Comparison of ENCODE assay signal across 15 cellular contexts in the genomic region with DNA sequence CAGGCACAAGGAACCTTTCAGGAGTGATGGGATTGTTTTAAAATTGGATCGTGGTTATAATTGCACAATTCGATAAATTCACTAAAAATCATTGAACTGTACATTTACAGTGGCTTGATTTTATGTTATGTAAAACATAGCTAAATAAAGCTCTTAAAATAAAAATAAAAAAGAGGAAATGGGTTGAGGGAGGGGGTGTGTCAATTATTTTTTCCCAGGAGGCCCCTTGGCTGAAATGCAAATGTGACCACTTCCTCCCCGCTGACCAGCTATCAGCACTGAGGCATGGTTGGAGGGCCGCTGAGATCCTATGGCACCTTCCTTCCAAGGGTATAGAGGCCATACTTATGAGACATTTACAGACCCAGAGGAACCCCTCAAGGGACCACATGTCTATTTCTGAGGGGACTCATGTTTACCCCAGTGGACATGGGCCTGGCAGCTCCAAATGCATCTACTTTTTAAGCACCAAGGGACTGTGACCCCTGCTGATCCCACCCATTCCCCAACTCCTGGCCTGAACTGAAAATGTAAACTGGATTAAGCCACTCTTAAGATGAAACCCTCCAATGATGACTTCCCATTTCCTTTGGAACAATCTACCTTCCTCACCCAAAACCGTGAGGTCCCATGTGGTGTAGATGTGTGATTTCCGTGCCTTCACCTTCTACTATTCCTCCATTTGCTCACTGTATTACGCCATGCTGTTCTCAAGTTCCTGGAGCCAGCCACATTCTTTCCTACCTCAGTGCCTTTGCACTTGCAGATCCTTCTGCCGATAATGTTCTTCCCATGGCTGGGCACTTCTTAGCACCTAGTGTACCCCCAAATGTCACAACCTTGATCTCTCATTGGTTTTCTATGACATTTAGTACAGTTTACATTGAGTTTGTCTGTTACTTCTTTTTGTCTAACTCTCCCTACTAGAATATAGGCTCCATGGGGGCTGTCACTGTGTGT. TPM values are rescaled to one million over a fixed set of nuclear protein-coding genes. Genes with fewer than 3 reads are reported as not detected.
DNase-seq lines count a peak whose midpoint lies in the region; ATAC-seq and TF ChIP-seq lines count a peak whose summit lies in the region.
"Had no signal": no experiment of that assay in that cellular context is flagged by ENCODE, and none has a peak within 500 bp of the region (broad histone marks: within the 10 kb centered on the region; RNA-seq: fewer than 3 reads in every experiment).

No MANE protein-coding gene starts in this region.

- peak overlapping the region; percentile 23; the same call in 1 of the 2 replicates for H4K91ac ChIP-seq in IMR-90 (ENCODE audit: insufficient read depth, low read depth, low read length)

- in situ Hi-C loops in IMR-90 (cut with MboI; ENCODE audit: low sequenced_read_pairs): loop anchor here (25.0 kb wide), 1 partner anchor 1562 kb away; no protein-coding TSS in a partner anchor

- no peak overlapping the region for H3K14ac ChIP-seq in IMR-90 (replicated peaks; ENCODE audit: low read depth, low read length)

- H3K4me3 ChIP-seq in IMR-90 (ENCODE audit: insufficient read depth, low read depth, low read length) (no peak overlapping the region), sigmoid colon (no peak overlapping the region)

- H3K9me1 ChIP-seq in IMR-90 (ENCODE audit: insufficient read depth, low read length): peaks cover 12% of the 10 kb centered on the region

- CTCF ChIA-PET in IMR-90 (lab: Yijun Ruan, JAX): interaction anchor here (0.6 kb wide), 1 partner anchor 71 kb away, joined by 3 read pairs; no protein-coding TSS in a partner anchor

- H3K18ac ChIP-seq in IMR-90 (ENCODE audit: low read depth, low read length): no peak overlapping the region

- ATAC-seq in GM19035 (IDR thresholded peaks at IDR 0.05; ENCODE audit: unreplicated experiment): peak; percentile 31
- no peak for ATAC-seq in IMR-90 (ENCODE audit: low read depth)

- no peaks in the 10 kb centered on the region for H4K20me1 ChIP-seq in IMR-90 (ENCODE audit: insufficient read depth, low read length)

- TF ChIP-seq POLR2A in IMR-90 (IDR thresholded peaks at IDR 0.05; ENCODE audit: low read depth, low read length): no peak
- TF ChIP-seq POLR2A in sigmoid colon (IDR thresholded peaks at IDR 0.05): no peak

- no peaks in the 10 kb centered on the region for H3K27me3 ChIP-seq in IMR-90 (ENCODE audit: control insufficient read depth, insufficient read depth, low read length)
- peaks cover 0 to 25% (median 0%) of the 10 kb centered on the region in 3 donors for H3K27me3 ChIP-seq in sigmoid colon
- H3K27me3 ChIP-seq: BE2C had no signal

- H3K4me2 ChIP-seq in IMR-90 (ENCODE audit: low read depth, low read length): no peak overlapping the region

- H2AFZ ChIP-seq in IMR-90 (replicated peaks; ENCODE audit: low read length, poor library complexity): no peak overlapping the region

- H3K4me3 Mint-ChIP-seq in CD14-positive monocyte: peak overlapping the region in 1 of 2 donors; percentile 63
- H3K4me3 Mint-ChIP-seq in activated T-helper 1 cell treated with anti-CD3 and anti-CD28 coated beads, Interleukin-12 subunit alpha, Interleukin-12 subunit beta, Interleukin-2, Interleukin-4 antibody, amounts not matched to agents 30 ng/mL and 10 ng/mL and 1 ng/mL, durations not matched to agents 14 hours and 24 hours and 36 hours: no peak overlapping the region

- H2AK5ac ChIP-seq in IMR-90 (ENCODE audit: low read depth, low read length): no peak overlapping the region; the same call in 1 of the 2 replicates

- no peak overlapping the region for H4K8ac ChIP-seq in IMR-90 (ENCODE audit: low read depth in 2 of 2, low read length in 2 of 2)

- H3K27me3 Mint-ChIP-seq in CD14-positive monocyte (ENCODE audit: low read depth in 3 of 3): peaks cover 6 to 14% (median 8%) of the 10 kb centered on the region in 3 donors
- H3K27me3 Mint-ChIP-seq in activated T-helper 1 cell treated with anti-CD3 and anti-CD28 coated beads, Interleukin-12 subunit alpha, Interleukin-12 subunit beta, Interleukin-2, Interleukin-4 antibody, amounts not matched to agents 30 ng/mL and 10 ng/mL and 1 ng/mL, durations not matched to agents 14 hours and 24 hours and 36 hours (ENCODE audit: insufficient read depth): no peaks in the 10 kb centered on the region

- H4K5ac ChIP-seq in IMR-90 (ENCODE audit: low read depth, low read length): no peak overlapping the region

- no peak for TF ChIP-seq EP300 in sigmoid colon (IDR thresholded peaks at IDR 0.05)

- no peak overlapping the region for H3K27ac ChIP-seq in IMR-90 (ENCODE audit: insufficient read depth, low read length)
- H3K27ac ChIP-seq in sigmoid colon: no peak overlapping the region

- POLR2A ChIA-PET in IMR-90 (lab: Charles Lee; ENCODE audit: unreplicated experiment): no interaction called here

- no peaks in the 10 kb centered on the region for H3K36me3 ChIP-seq in IMR-90 (ENCODE audit: control insufficient read depth, insufficient read depth, low read length)
- H3K36me3 ChIP-seq in sigmoid colon: no peaks in the 10 kb centered on the region
- H3K36me3 ChIP-seq: BE2C had no signal

- no TSS peak for BruUV-seq in IMR-90 (replicated peaks; lab: Mats Ljungman, UMichigan)

- H2BK120ac ChIP-seq in IMR-90 (ENCODE audit: low read depth, low read length): no peak overlapping the region

- TF ChIP-seq RAD21 in IMR-90 (IDR thresholded peaks at IDR 0.05; ENCODE audit: low read length): no peak

- H3K23ac ChIP-seq in IMR-90 (ENCODE audit: low read depth, low read length): no peak overlapping the region

- H3K9ac ChIP-seq in IMR-90 (ENCODE audit: low read depth, low read length): no peak overlapping the region

- H3K36me3 Mint-ChIP-seq in CD14-positive monocyte: peaks cover 0 to 9% of the 10 kb centered on the region in 2 donors
- H3K36me3 Mint-ChIP-seq in activated T-helper 1 cell treated with anti-CD3 and anti-CD28 coated beads, Interleukin-12 subunit alpha, Interleukin-12 subunit beta, Interleukin-2, Interleukin-4 antibody, amounts not matched to agents 30 ng/mL and 10 ng/mL and 1 ng/mL, durations not matched to agents 14 hours and 24 hours and 36 hours (ENCODE audit: low read depth): peaks cover 22% of the 10 kb centered on the region

- dilution Hi-C loops in IMR-90 (cut with HindIII; ENCODE audit: low sequenced_read_pairs, unreplicated experiment): no loop called here

- TF ChIP-seq CTCF in CD14-positive monocyte (IDR thresholded peaks at IDR 0.05) (no peak), IMR-90 (conservative IDR thresholded peaks at IDR 0.05; ENCODE audit: low read depth, low read length) (no peak), sigmoid colon (IDR thresholded peaks at IDR 0.05) (no peak)

- H3K9me3 Mint-ChIP-seq in CD14-positive monocyte: peaks cover 4 to 11% (median 8%) of the 10 kb centered on the region in 7 donors
- H3K9me3 Mint-ChIP-seq in activated T-helper 1 cell treated with anti-CD3 and anti-CD28 coated beads, Interleukin-12 subunit alpha, Interleukin-12 subunit beta, Interleukin-2, Interleukin-4 antibody, amounts not matched to agents 30 ng/mL and 10 ng/mL and 1 ng/mL, durations not matched to agents 14 hours and 24 hours and 36 hours: peaks cover 15% of the 10 kb centered on the region

- no peak overlapping the region for H2BK5ac ChIP-seq in IMR-90 (ENCODE audit: low read depth, low read length, poor library complexity, severe bottlenecking)

- intact Hi-C loops in CD14-positive monocyte (cut with micrococcal nuclease): no loop called here
- intact Hi-C loops in IMR-90 (cut with micrococcal nuclease): no loop called here
- intact Hi-C loops in activated T-helper 1 cell treated with anti-CD3 and anti-CD28 coated beads, Interleukin-12 subunit alpha, Interleukin-12 subunit beta, Interleukin-2, Interleukin-4 antibody, amounts not matched to agents 30 ng/mL and 10 ng/mL and 1 ng/mL, durations not matched to agents 14 hours and 24 hours and 36 hours (cut with micrococcal nuclease): no loop called here
- intact Hi-C loops in sigmoid colon (cut with DNase I): no loop called here

- no peaks in the 10 kb centered on the region for H3K9me3 ChIP-seq in IMR-90 (ENCODE audit: control insufficient read depth, insufficient read depth, low read length)
- H3K9me3 ChIP-seq in sigmoid colon: peaks cover 0 to 5% (median under 1%) of the 10 kb centered on the region in 4 donors
- H3K9me3 ChIP-seq: BE2C had no signal

- WGBS in IMR-90 (ENCODE audit: extremely low coverage in 2 of 2, insufficient read length in 1 of 2), 2 experiments: no CpG with 5 or more reads among the region's 8 CpGs
- 70 to 87% methylated on average over 8 of the region's 8 CpGs for WGBS in sigmoid colon, 2 donors

- H3K56ac ChIP-seq in IMR-90 (ENCODE audit: extremely low read depth, insufficient read depth, low read length): no peak overlapping the region

- H2BK20ac ChIP-seq in IMR-90 (ENCODE audit: low read depth, low read length): peak overlapping the region; percentile 42; the same call in 1 of the 2 replicates

- H2AK9ac ChIP-seq in IMR-90 (replicated peaks; ENCODE audit: low read depth, low read length, poor library complexity): no peak overlapping the region

- H2BK15ac ChIP-seq in IMR-90 (ENCODE audit: low read depth, low read length): no peak overlapping the region

- H3K4ac ChIP-seq in IMR-90 (ENCODE audit: low read depth, low read length): no peak overlapping the region

- peak overlapping the region; percentile 55 to 86 (median 66) for H3K27ac Mint-ChIP-seq in CD14-positive monocyte
- H3K27ac Mint-ChIP-seq in activated T-helper 1 cell treated with anti-CD3 and anti-CD28 coated beads, Interleukin-12 subunit alpha, Interleukin-12 subunit beta, Interleukin-2, Interleukin-4 antibody, amounts not matched to agents 30 ng/mL and 10 ng/mL and 1 ng/mL, durations not matched to agents 14 hours and 24 hours and 36 hours: peak overlapping the region; percentile 0

- H3K4me1 ChIP-seq in IMR-90 (ENCODE audit: control insufficient read depth, insufficient read depth, low read length) (peaks cover 11% of the 10 kb centered on the region), sigmoid colon (peaks cover 0 to 12% (median 4%) of the 10 kb centered on the region in 4 donors)
- H3K4me1 ChIP-seq: BE2C had no signal

- peaks cover 6 to 15% of the 10 kb centered on the region in 2 experiments; a peak in 2 of 4 replicates for H3K79me1 ChIP-seq in IMR-90 (ENCODE audit: low read depth in 1 of 2, low read length in 2 of 2)

- peaks cover 63% of the 10 kb centered on the region for H3K4me1 Mint-ChIP-seq in CD14-positive monocyte
- H3K4me1 Mint-ChIP-seq in activated T-helper 1 cell treated with anti-CD3 and anti-CD28 coated beads, Interleukin-12 subunit alpha, Interleukin-12 subunit beta, Interleukin-2, Interleukin-4 antibody, amounts not matched to agents 30 ng/mL and 10 ng/mL and 1 ng/mL, durations not matched to agents 14 hours and 24 hours and 36 hours (ENCODE audit: low read depth): peaks cover 53% of the 10 kb centered on the region

- peak; percentile 68 for DNase-seq in CD14-positive monocyte (ENCODE audit: low spot score)
- no peak for DNase-seq in IMR-90
- DNase-seq in activated T-helper 1 cell treated with anti-CD3 and anti-CD28 coated beads, Interleukin-12 subunit alpha, Interleukin-12 subunit beta, Interleukin-2, Interleukin-4 antibody, amounts not matched to agents 30 ng/mL and 10 ng/mL and 1 ng/mL, durations not matched to agents 14 hours and 24 hours and 36 hours (ENCODE audit: low spot score): no peak
- DNase-seq in KG1 (lab: John Stamatoyannopoulos, UW): no peak
- no peak for DNase-seq in stimulated activated naive CD4-positive, alpha-beta T cell treated with Interleukin-2 at 50 U/mL for 16 hours (lab: John Stamatoyannopoulos, UW)
- DNase-seq in sigmoid colon: no peak
- DNase-seq in AG08395 (ENCODE audit: low spot score): no peak
- DNase-seq: activated effector memory CD4-positive, alpha-beta T cell treated with anti-CD3 and anti-CD28 coated beads, Interleukin-2, amount 50 U/mL, for 16 hours; BE2C; cortex of kidney; glutamatergic neuron; mesenchymal stem cell; NCI-H524; retina had no signal

RNA-seq across cellular contexts. Expression of gene IL21R, which starts 2.8 kb away (rescaled TPM):
- 1 to 10 TPM; 1.0 to 1.7 TPM for polyA plus RNA-seq in CD14-positive monocyte
- total RNA-seq in IMR-90 (2012; rRNA removed): 0.72 and 0.83 TPM in 2 replicates
- polyA plus RNA-seq in IMR-90 (2012; rRNA removed): 0.83 and 0.97 TPM in 2 replicates
- 0.54 and 0.75 TPM in 2 replicates for polyA plus RNA-seq in IMR-90 (2012; cell fraction: cytosol; rRNA removed)
- polyA plus RNA-seq in IMR-90 (2012; cell fraction: nucleus; rRNA removed; ENCODE audit: low replicate concordance): 0.38 and 0.77 TPM in 2 replicates
- 101 and 104 TPM in 2 replicates for total RNA-seq in activated T-helper 1 cell treated with anti-CD3 and anti-CD28 coated beads, Interleukin-12 subunit alpha, Interleukin-12 subunit beta, Interleukin-2, Interleukin-4 antibody, amounts not matched to agents 30 ng/mL and 10 ng/mL and 1 ng/mL, durations not matched to agents 14 hours and 24 hours and 36 hours
- total RNA-seq in sigmoid colon: under 1 TPM in 2 of 4 donors, not detected in 2; 0.27 to 0.28 TPM
- polyA plus RNA-seq in sigmoid colon: 1 to 10 TPM in 1 of 3 donors, under 1 TPM in 2; under 0.01 to 7.9 (median 0.23) TPM

Comparison
In these comparisons a context has a peak if more than half of its experiments do, and no peak if none do; other contexts are left out.
1. RNA of gene IL21R, which starts 2.8 kb away (total RNA-seq): 101 to 104 TPM in activated T-helper 1 cell treated with anti-CD3 and anti-CD28 coated beads, Interleukin-12 subunit alpha, Interleukin-12 subunit beta, Interleukin-2, Interleukin-4 antibody, amounts not matched to agents 30 ng/mL and 10 ng/mL and 1 ng/mL, durations not matched to agents 14 hours and 24 hours and 36 hours; 0.72 to 0.83 TPM in IMR-90 and 0.27 to 0.28 TPM in sigmoid colon; every median in the first group is over 10 times any median in the second.